15 cellular contexts compared by ENCODE assay signal in the genomic region with DNA sequence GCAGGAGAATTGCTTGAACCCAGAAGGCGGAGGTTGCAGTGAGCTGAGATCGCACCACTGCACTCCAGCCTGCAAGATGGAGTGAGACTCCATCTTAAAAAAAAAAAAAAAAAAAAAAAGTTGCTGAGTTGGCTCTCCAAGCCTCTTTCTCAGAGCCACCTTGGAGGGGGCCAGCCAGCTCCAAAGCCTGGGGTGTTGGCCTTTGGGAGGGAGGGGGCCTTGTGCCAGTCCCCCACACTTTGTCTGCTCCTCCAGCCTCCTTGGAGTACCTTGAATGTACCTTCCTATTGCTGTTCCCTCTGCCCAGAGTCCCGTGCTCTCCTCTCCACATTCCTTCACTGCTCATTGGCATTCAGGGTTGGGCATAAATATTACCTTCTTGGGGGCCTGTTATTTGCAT.
DNase-seq lines count a peak whose midpoint lies in the region; ATAC-seq and TF ChIP-seq lines count a peak whose summit lies in the region.
"Had no signal": no experiment of that assay in that cellular context is flagged by ENCODE, and none has a peak within 500 bp of the region (broad histone marks: within the 10 kb centered on the region; RNA-seq: fewer than 3 reads in every experiment).

No MANE protein-coding gene starts in this region.

- H3K36me3 Mint-ChIP-seq in activated CD8-positive, alpha-beta memory T cell treated with anti-CD3 and anti-CD28 coated beads, Interleukin-2, amount 10 ng/mL, durations not matched to agents 7 days and 5 days: peaks cover 4% of the 10 kb centered on the region
- H3K36me3 Mint-ChIP-seq in activated T-helper 2 cell treated with anti-CD3 and anti-CD28 coated beads, Interferon-gamma antibody, Interleukin-2, Interleukin-4, amounts not matched to agents 10 μg/mL and 5 μg/mL and 100 μg/mL, durations not matched to agents 14 hours and 24 hours and 36 hours (ENCODE audit: low read depth): peaks cover 10% of the 10 kb centered on the region

- no peak for DNase-seq in activated CD8-positive, alpha-beta memory T cell treated with anti-CD3 and anti-CD28 coated beads, Interleukin-2, amount 10 ng/mL, durations not matched to agents 7 days and 5 days
- DNase-seq in activated CD8-positive, alpha-beta memory T cell treated with anti-CD3 and anti-CD28 coated beads for 24 hours: no peak
- no peak for DNase-seq in activated T-helper 2 cell treated with anti-CD3 and anti-CD28 coated beads, Interferon-gamma antibody, Interleukin-2, Interleukin-4, amounts not matched to agents 10 μg/mL and 5 μg/mL and 100 μg/mL, durations not matched to agents 14 hours and 24 hours and 36 hours (ENCODE audit: low spot score)
- DNase-seq in lower lobe of right lung (no peak), thoracic aorta (ENCODE audit: low spot score) (no peak), midbrain (lab: John Stamatoyannopoulos, UW) (no peak)
- DNase-seq: ACHN, anterior cingulate cortex, Karpas-422, mammary epithelial cell, NCI-H2081 had no signal

- ATAC-seq in activated CD8-positive, alpha-beta memory T cell treated with anti-CD3 and anti-CD28 coated beads, Interleukin-2, amount 10 ng/mL, durations not matched to agents 7 days and 5 days: no peak
- ATAC-seq in lower lobe of right lung (no peak), thoracic aorta (ENCODE audit: insufficient number of reproducible peaks, low FRiP score, low read depth) (no peak), GM21825 (IDR thresholded peaks at IDR 0.05; ENCODE audit: unreplicated experiment) (no peak), GM21717 (IDR thresholded peaks at IDR 0.05; ENCODE audit: unreplicated experiment) (no peak)
- ATAC-seq: SK-N-SH treated with all-trans-retinoic acid at 6 μM for 48 hours had no signal

- no peaks in the 10 kb centered on the region for H3K36me3 ChIP-seq in lower lobe of right lung
- H3K36me3 ChIP-seq in thoracic aorta: no peaks in the 10 kb centered on the region

- H3K9me3 Mint-ChIP-seq in activated CD8-positive, alpha-beta memory T cell treated with anti-CD3 and anti-CD28 coated beads, Interleukin-2, amount 10 ng/mL, durations not matched to agents 7 days and 5 days (ENCODE audit: low read depth): no peaks in the 10 kb centered on the region
- no peaks in the 10 kb centered on the region for H3K9me3 Mint-ChIP-seq in activated T-helper 2 cell treated with anti-CD3 and anti-CD28 coated beads, Interferon-gamma antibody, Interleukin-2, Interleukin-4, amounts not matched to agents 10 μg/mL and 5 μg/mL and 100 μg/mL, durations not matched to agents 14 hours and 24 hours and 36 hours

- H3K4me1 ChIP-seq in lower lobe of right lung (peaks cover 87% of the 10 kb centered on the region), thoracic aorta (ENCODE audit: control insufficient read depth in 1 of 2, low read depth in 2 of 2) (peaks cover 25 to 57% of the 10 kb centered on the region in 2 donors)

- H3K4me1 Mint-ChIP-seq in activated CD8-positive, alpha-beta memory T cell treated with anti-CD3 and anti-CD28 coated beads, Interleukin-2, amount 10 ng/mL, durations not matched to agents 7 days and 5 days: peaks cover 54% of the 10 kb centered on the region
- peaks cover 46% of the 10 kb centered on the region for H3K4me1 Mint-ChIP-seq in activated T-helper 2 cell treated with anti-CD3 and anti-CD28 coated beads, Interferon-gamma antibody, Interleukin-2, Interleukin-4, amounts not matched to agents 10 μg/mL and 5 μg/mL and 100 μg/mL, durations not matched to agents 14 hours and 24 hours and 36 hours (ENCODE audit: low read depth)

- CTCF ChIA-PET in activated CD8-positive, alpha-beta memory T cell treated with anti-CD3 and anti-CD28 coated beads, Interleukin-2, amount 10 ng/mL, durations not matched to agents 7 days and 5 days (lab: Charles Lee): interaction anchor here (1.0 to 3.7 kb wide), 7 partner anchors 16 to 60 kb away, joined by 3 to 14 read pairs (median 8); no protein-coding TSS in a partner anchor

- no peaks in the 10 kb centered on the region for H3K27me3 ChIP-seq in lower lobe of right lung (ENCODE audit: low read depth)
- H3K27me3 ChIP-seq in thoracic aorta (replicated peaks; ENCODE audit: insufficient read depth): no peaks in the 10 kb centered on the region
- H3K27me3 ChIP-seq: tibial artery had no signal

- peak overlapping the region; percentile 95 for H3K27ac Mint-ChIP-seq in activated CD8-positive, alpha-beta memory T cell treated with anti-CD3 and anti-CD28 coated beads, Interleukin-2, amount 10 ng/mL, durations not matched to agents 7 days and 5 days
- peak overlapping the region; percentile 99 for H3K27ac Mint-ChIP-seq in activated T-helper 2 cell treated with anti-CD3 and anti-CD28 coated beads, Interferon-gamma antibody, Interleukin-2, Interleukin-4, amounts not matched to agents 10 μg/mL and 5 μg/mL and 100 μg/mL, durations not matched to agents 14 hours and 24 hours and 36 hours

- H3K9me3 ChIP-seq in lower lobe of right lung (no peaks in the 10 kb centered on the region), thoracic aorta (no peaks in the 10 kb centered on the region)
- H3K9me3 ChIP-seq: tibial artery had no signal

- H3K27ac ChIP-seq in lower lobe of right lung (peak overlapping the region; percentile 83), thoracic aorta (peak overlapping the region; percentile 69 to 77)

- intact Hi-C loops in activated T-helper 2 cell treated with anti-CD3 and anti-CD28 coated beads, Interferon-gamma antibody, Interleukin-2, Interleukin-4, amounts not matched to agents 10 μg/mL and 5 μg/mL and 100 μg/mL, durations not matched to agents 14 hours and 24 hours and 36 hours (cut with micrococcal nuclease): loop anchor here (1.0 to 2.0 kb wide), 7 partner anchors 15 to 61 kb away; no protein-coding TSS in a partner anchor
- intact Hi-C loops in lower lobe of right lung (cut with DNase I): no loop called here

- no peak overlapping the region for H3K4me3 ChIP-seq in lower lobe of right lung
- no peak overlapping the region for H3K4me3 ChIP-seq in thoracic aorta
- H3K4me3 ChIP-seq: tibial artery had no signal

- H3K4me3 Mint-ChIP-seq in activated CD8-positive, alpha-beta memory T cell treated with anti-CD3 and anti-CD28 coated beads, Interleukin-2, amount 10 ng/mL, durations not matched to agents 7 days and 5 days: peak overlapping the region; percentile 15
- H3K4me3 Mint-ChIP-seq in activated T-helper 2 cell treated with anti-CD3 and anti-CD28 coated beads, Interferon-gamma antibody, Interleukin-2, Interleukin-4, amounts not matched to agents 10 μg/mL and 5 μg/mL and 100 μg/mL, durations not matched to agents 14 hours and 24 hours and 36 hours (ENCODE audit: low read depth): peak overlapping the region; percentile 60

- H3K27me3 Mint-ChIP-seq in activated CD8-positive, alpha-beta memory T cell treated with anti-CD3 and anti-CD28 coated beads, Interleukin-2, amount 10 ng/mL, durations not matched to agents 7 days and 5 days: no peaks in the 10 kb centered on the region
- no peaks in the 10 kb centered on the region for H3K27me3 Mint-ChIP-seq in activated T-helper 2 cell treated with anti-CD3 and anti-CD28 coated beads, Interferon-gamma antibody, Interleukin-2, Interleukin-4, amounts not matched to agents 10 μg/mL and 5 μg/mL and 100 μg/mL, durations not matched to agents 14 hours and 24 hours and 36 hours (ENCODE audit: low read depth)

- TF ChIP-seq CTCF in lower lobe of right lung (IDR thresholded peaks at IDR 0.05) (no peak), thoracic aorta (IDR thresholded peaks at IDR 0.05) (no peak)
